Comparison of ENCODE assay signal across 8 cellular contexts in genomic region chr4:24419147-24420034, GRCh38.
A peak's percentile ranks its signal among the peaks of the same experiment; 100 is the strongest.
DNase-seq lines count a peak whose midpoint lies in the region; ATAC-seq and FAIRE-seq lines count a peak whose summit lies in the region.

No MANE protein-coding gene starts in this region.

- DNase-seq in ELR (ENCODE audit: low read depth) (peak; percentile 73), KG1 (lab: John Stamatoyannopoulos, UW) (peak; percentile 11), RPMI8226 (peak; percentile 72), frontal cortex (ENCODE audit: low spot score in 2 of 2) (peak; percentile 34 to 62), pons (ENCODE audit: low spot score) (peak; percentile 66), urothelium cell line (ENCODE audit: low spot score) (peak; percentile 66)
- DNase-seq in activated effector memory CD4-positive, alpha-beta T cell treated with Interleukin-2 at 50 U/mL for 16 hours: peak; percentile 35

- FAIRE-seq in frontal cortex (lab: Jason Lieb, UNC) (no peak), urothelium cell line (lab: Jason Lieb, UNC) (no peak)

- ATAC-seq in GM21576 (IDR thresholded peaks at IDR 0.05; ENCODE audit: unreplicated experiment): peak; percentile 90

Comparison
In these comparisons a context has a peak if more than half of its experiments do, and no peak if none do; other contexts are left out.
1. Peak in every context shown above with its lines: DNase-seq and ATAC-seq.
2. DNase-seq: peak in every context shown above with its lines; median percentile 73 in ELR; 72 in RPMI8226; 66 in pons; 66 in urothelium cell line; 48 in frontal cortex; 35 in activated effector memory CD4-positive, alpha-beta T cell treated with Interleukin-2 at 50 U/mL for 16 hours; 11 in KG1.